23 cellular contexts compared by ENCODE assay signal in the genomic region with DNA sequence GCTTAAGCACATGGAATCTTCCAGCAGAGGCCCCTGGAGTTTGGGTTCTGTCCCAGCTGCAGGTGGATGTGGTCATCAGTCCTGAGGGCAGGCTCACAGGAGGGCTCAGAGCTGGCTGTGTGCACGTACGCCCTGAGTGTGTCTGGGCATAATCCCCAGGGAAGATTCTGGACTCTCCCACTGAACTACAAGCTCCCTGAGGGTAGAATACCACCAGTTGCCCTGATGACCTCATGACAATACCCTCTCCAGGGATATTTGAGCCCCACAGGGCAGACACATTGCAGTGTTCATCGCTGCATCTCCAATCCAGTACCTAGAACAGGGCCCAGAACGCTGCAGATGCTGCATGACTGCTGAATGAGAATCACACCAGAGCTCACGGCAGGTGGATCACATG.
DNase-seq lines count a peak whose midpoint lies in the region; ATAC-seq and TF ChIP-seq lines count a peak whose summit lies in the region.
"Had no signal": no experiment of that assay in that cellular context is flagged by ENCODE, and none has a peak within 500 bp of the region (broad histone marks: within the 10 kb centered on the region; RNA-seq: fewer than 3 reads in every experiment).

No MANE protein-coding gene starts in this region.

- H4K8ac ChIP-seq in trophoblast cell (ENCODE audit: low read depth, low read length) = no peak overlapping the region

- POLR2A ChIA-PET in Caco-2 (lab: Charles Lee) (no interaction called here), HEK293 (lab: Yijun Ruan, JAX) (no interaction called here), WTC11 (lab: Charles Lee) (no interaction called here)

- H3K36me3 Mint-ChIP-seq in Caco-2 (ENCODE audit: insufficient read depth, unreplicated experiment) = peaks cover 94% of the 10 kb centered on the region
- H3K36me3 Mint-ChIP-seq in WTC11 = peaks cover 25% of the 10 kb centered on the region
- H3K36me3 Mint-ChIP-seq: CD8-positive, alpha-beta T cell had no signal

- H3K27me3 Mint-ChIP-seq in Caco-2 (ENCODE audit: insufficient read depth, unreplicated experiment) = no peaks in the 10 kb centered on the region
- no peaks in the 10 kb centered on the region for H3K27me3 Mint-ChIP-seq in WTC11 (ENCODE audit: low read depth)

- no peak overlapping the region for H3K23ac ChIP-seq in trophoblast cell (ENCODE audit: low read length)

- no peaks in the 10 kb centered on the region for H3K79me2 ChIP-seq in trophoblast cell (ENCODE audit: control insufficient read depth, insufficient read depth, low read length, poor library complexity)

- H3K9ac ChIP-seq in trophoblast cell (ENCODE audit: low read length) = no peak overlapping the region
- H3K9ac ChIP-seq: BLaER1 treated with 17β-estradiol and CSF1 and Interleukin-3, amounts not matched to agents 10 nM and 100 nM had no signal

- H3K4me2 ChIP-seq in trophoblast cell (ENCODE audit: low read length) = no peak overlapping the region

- H3K4me3 ChIP-seq in Caco-2 (ENCODE audit: low read depth, low read length) (no peak overlapping the region), HEK293 (ENCODE audit: low read depth, low read length) (no peak overlapping the region), trophoblast cell (ENCODE audit: low read depth, low read length) (no peak overlapping the region)
- H3K4me3 ChIP-seq: BLaER1 treated with 17β-estradiol and CSF1 and Interleukin-3, amounts not matched to agents 10 nM and 100 nM; GM12878 had no signal

- H3K18ac ChIP-seq in trophoblast cell (ENCODE audit: low read length) = no peak overlapping the region

- no peak overlapping the region for H2BK5ac ChIP-seq in trophoblast cell (ENCODE audit: low read depth, low read length, poor library complexity)

- no peak overlapping the region for H2AFZ ChIP-seq in trophoblast cell (ENCODE audit: insufficient read depth, low read length, poor library complexity)

- CTCF ChIA-PET in Caco-2 (lab: Charles Lee) (no interaction called here), HEK293 (lab: Yijun Ruan, JAX) (interaction anchor here (0.6 kb wide), 1 partner anchor 480 kb away, joined by 3 read pairs; no protein-coding TSS in a partner anchor), WTC11 (lab: Charles Lee) (interaction anchor here (1.5 kb wide), 1 partner anchor 158 kb away, joined by 4 read pairs; no protein-coding TSS in a partner anchor)

- DNase-seq in Caco-2 (no peak), WTC11 (ENCODE audit: low spot score) (no peak), trophoblast cell (peak; percentile 72 to 80), RPMI8226 (no peak), NOMO-1 treated with DMSO at 0.1 percent for 48 hours (lab: John Stamatoyannopoulos, UW; ENCODE audit: unreplicated experiment) (no peak)
- DNase-seq: 8988T; ACHN; CD4-positive, alpha-beta T cell; CD8-positive, alpha-beta T cell; DMS 273 treated with DMSO at 0.1 percent for 48 hours; DMS153; DMS53; DMS79; DND-41; EL; GDM1 had no signal

- H3K4me1 Mint-ChIP-seq in Caco-2 (ENCODE audit: low read depth, unreplicated experiment) (peaks cover 6% of the 10 kb centered on the region), WTC11 (peaks cover 11% of the 10 kb centered on the region)
- H3K4me1 Mint-ChIP-seq: B cell had no signal

- H3K9me3 Mint-ChIP-seq in Caco-2 (ENCODE audit: unreplicated experiment) (no peaks in the 10 kb centered on the region), WTC11 (no peaks in the 10 kb centered on the region)
- H3K9me3 Mint-ChIP-seq: CD4-positive, alpha-beta T cell; CD8-positive, alpha-beta T cell had no signal

- no CpG with 5 or more reads among the region's 5 CpGs for WGBS in trophoblast cell (ENCODE audit: extremely low coverage, insufficient coverage, insufficient read length)

- ATAC-seq in WTC11 (no peak), HG03439 (IDR thresholded peaks at IDR 0.05; ENCODE audit: unreplicated experiment) (no peak), HG03520 (IDR thresholded peaks at IDR 0.05; ENCODE audit: unreplicated experiment) (no peak)
- ATAC-seq: CD8-positive, alpha-beta T cell; GM12878 had no signal

- no TSS peak for BruUV-seq in Caco-2 (replicated peaks; lab: Mats Ljungman, UMichigan)

- intact Hi-C loops in Caco-2 (cut with micrococcal nuclease; ENCODE audit: unreplicated experiment) = no loop called here

- no peaks in the 10 kb centered on the region for H3K27me3 ChIP-seq in Caco-2 (replicated peaks; ENCODE audit: control insufficient read depth, insufficient read depth, low read length)
- no peaks in the 10 kb centered on the region for H3K27me3 ChIP-seq in trophoblast cell (ENCODE audit: insufficient read depth, low read length)
- H3K27me3 ChIP-seq: BLaER1 treated with 17β-estradiol and CSF1 and Interleukin-3, amounts not matched to agents 10 nM and 100 nM had no signal

- H3K14ac ChIP-seq in trophoblast cell (ENCODE audit: low read length) = no peak overlapping the region

- no peak overlapping the region for H2AK5ac ChIP-seq in trophoblast cell (ENCODE audit: low read length)

- H3K79me1 ChIP-seq in trophoblast cell (ENCODE audit: low read length) = no peaks in the 10 kb centered on the region

- H3K4ac ChIP-seq in trophoblast cell (ENCODE audit: low read depth, low read length) = no peak overlapping the region

- no peak overlapping the region for H2BK120ac ChIP-seq in trophoblast cell (ENCODE audit: insufficient read depth, low read length, poor library complexity)

- H3K36me3 ChIP-seq in Caco-2 (ENCODE audit: control insufficient read depth, insufficient read depth, low read length) = no peaks in the 10 kb centered on the region
- peaks cover 0 to 36% of the 10 kb centered on the region in 2 experiments; a peak in 2 of 3 replicates for H3K36me3 ChIP-seq in HEK293 (ENCODE audit: control insufficient read depth in 2 of 2, insufficient read depth in 1 of 2, low read length in 2 of 2)
- H3K36me3 ChIP-seq in trophoblast cell (ENCODE audit: control insufficient read depth in 1 of 2, insufficient read depth in 2 of 2, low read length in 2 of 2) = no peaks in the 10 kb centered on the region
- H3K36me3 ChIP-seq: BLaER1 treated with 17β-estradiol and CSF1 and Interleukin-3, amounts not matched to agents 10 nM and 100 nM had no signal

- peak overlapping the region; percentile 7 for H3K27ac Mint-ChIP-seq in Caco-2 (ENCODE audit: unreplicated experiment)
- no peak overlapping the region for H3K27ac Mint-ChIP-seq in WTC11
- H3K27ac Mint-ChIP-seq: B cell; CD4-positive, alpha-beta T cell; CD8-positive, alpha-beta T cell had no signal

- H3K4me1 ChIP-seq in Caco-2 = peaks cover 2% of the 10 kb centered on the region; the same call in 1 of the 2 replicates
- H3K4me1 ChIP-seq in HEK293 (ENCODE audit: control insufficient read depth, insufficient read depth, low read length) = no peaks in the 10 kb centered on the region
- no peaks in the 10 kb centered on the region for H3K4me1 ChIP-seq in trophoblast cell (ENCODE audit: control insufficient read depth in 1 of 2, insufficient read depth in 2 of 2, low read length in 2 of 2)

- H4K91ac ChIP-seq in trophoblast cell (ENCODE audit: low read depth, low read length) = no peak overlapping the region

- H2BK12ac ChIP-seq in trophoblast cell (ENCODE audit: low read length) = no peak overlapping the region

- H3K27ac ChIP-seq in HEK293 (ENCODE audit: extremely low read depth, low read depth, low read length) = no peak overlapping the region
- no peak overlapping the region for H3K27ac ChIP-seq in trophoblast cell (ENCODE audit: low read depth, low read length)
- H3K27ac ChIP-seq: BLaER1 treated with 17β-estradiol and CSF1 and Interleukin-3, amounts not matched to agents 10 nM and 100 nM; C4-2B had no signal

- H3K9me3 ChIP-seq in Caco-2 (no peaks in the 10 kb centered on the region), HEK293 (ENCODE audit: control insufficient read depth, insufficient read depth, low read depth, low read length) (no peaks in the 10 kb centered on the region), trophoblast cell (ENCODE audit: insufficient read depth, low read depth, low read length) (peaks cover 7% of the 10 kb centered on the region)

- H4K12ac ChIP-seq in trophoblast cell (ENCODE audit: low read depth, low read length) = no peak overlapping the region

- H3K4me3 Mint-ChIP-seq in Caco-2 (ENCODE audit: unreplicated experiment) = no peak overlapping the region
- no peak overlapping the region for H3K4me3 Mint-ChIP-seq in WTC11
- H3K4me3 Mint-ChIP-seq: B cell; CD4-positive, alpha-beta T cell; CD8-positive, alpha-beta T cell had no signal

- no peak for TF ChIP-seq CTCF in Caco-2 (IDR thresholded peaks at IDR 0.05; ENCODE audit: insufficient read depth in 1 of 2, low read depth in 1 of 2, low read length in 1 of 2, severe bottlenecking in 1 of 2, unreplicated experiment in 1 of 2)
- TF ChIP-seq CTCF in HEK293 (tag by site-specific recombination; IDR thresholded peaks at IDR 0.05) = no peak
- TF ChIP-seq CTCF in WTC11 (IDR thresholded peaks at IDR 0.05) = no peak

TF ChIP-seq in HEK293, 187 proteins besides CTCF, POLR2A, EP300 and RAD21:
- TF ChIP-seq ZFP69B (tag by site-specific recombination; IDR thresholded peaks at IDR 0.05) (no peak), HOXC10 (CRISPR knock-in tag; IDR thresholded peaks at IDR 0.05) (no peak), ZNF660 (tag by site-specific recombination; IDR thresholded peaks at IDR 0.05) (no peak), ZNF223 (tag by site-specific recombination; IDR thresholded peaks at IDR 0.05) (no peak), ZNF174 (tag by site-specific recombination; IDR thresholded peaks at IDR 0.05) (no peak), ZNF274 (IDR thresholded peaks at IDR 0.05; ENCODE audit: low read length) (no peak), ZNF274 (tag by site-specific recombination; IDR thresholded peaks at IDR 0.05; ENCODE audit: borderline replicate concordance) (no peak), ZNF292 (tag by site-specific recombination; IDR thresholded peaks at IDR 0.05; ENCODE audit: borderline replicate concordance, low read depth) (no peak), ZFP37 (tag by site-specific recombination; IDR thresholded peaks at IDR 0.05) (no peak), GLIS1 (tag by site-specific recombination; IDR thresholded peaks at IDR 0.05) (peak; percentile 19; the same call in 1 of the 2 replicates)

TF ChIP-seq in WTC11, 78 proteins besides CTCF, POLR2A, EP300 and RAD21 (continues in another document):
- no peak for TF ChIP-seq ZNF138 (CRISPR knock-in tag; conservative IDR thresholded peaks at IDR 0.05)

Comparison
In these comparisons a context has a peak if more than half of its experiments do, and no peak if none do; other contexts are left out.
1. DNase-seq: peak in trophoblast cell (2 of 2); none in Caco-2 (0 of 2), WTC11 (single experiment), RPMI8226 (single experiment) and NOMO-1 treated with DMSO at 0.1 percent for 48 hours (single experiment).